In genomic region chr20:51711426-51711825, GRCh38 we compare ENCODE assay signal across 16 cellular contexts. TPM values are rescaled to one million over a fixed set of nuclear protein-coding genes. Genes with fewer than 3 reads are reported as not detected.
DNase-seq lines count a peak whose midpoint lies in the region; ATAC-seq and FAIRE-seq lines count a peak whose summit lies in the region.
"Had no signal": no experiment of that assay in that cellular context is flagged by ENCODE, and none has a peak within 500 bp of the region (broad histone marks: within the 10 kb centered on the region; RNA-seq: fewer than 3 reads in every experiment).

No MANE protein-coding gene starts in this region.

- 29 to 62% (median 38%) methylated on average over 2 of the region's 2 CpGs for WGBS in small intestine, 3 donors

- no peaks in the 10 kb centered on the region for H3K9me3 ChIP-seq in iPS-18a (ENCODE audit: control insufficient read depth, low read depth, low read length)
- H3K9me3 ChIP-seq in small intestine (ENCODE audit: control insufficient read depth, low read depth) = no peaks in the 10 kb centered on the region
- H3K9me3 ChIP-seq: BE2C had no signal

- FAIRE-seq in HTR-8/SVneo (lab: Jason Lieb, UNC) = peak; percentile 44
- FAIRE-seq in small intestine (lab: Jason Lieb, UNC) = no peak

- DNase-seq in HTR-8/SVneo (ENCODE audit: insufficient read length, low spot score) (no peak), NCI-H82 treated with DMSO at 0.1 percent for 48 hours (lab: John Stamatoyannopoulos, UW; ENCODE audit: unreplicated experiment) (peak; percentile 47), small intestine (peak; percentile 40), sciatic nerve (ENCODE audit: low spot score) (no peak)
- no peak for DNase-seq in stimulated activated CD4-positive, alpha-beta T cell treated with anti-CD3 and anti-CD28 coated beads, Interleukin-12 subunit alpha, Interleukin-12 subunit beta, amount 100 ng/mL, for 4 hours
- DNase-seq in activated CD4-positive, alpha-beta T cell treated with anti-CD3 and anti-CD28 coated beads, Interleukin-2, amount 50 U/mL, for 1 hour = no peak
- DNase-seq: BE2C, HCEC 1CT, KBM-7, NCI-H1092, NCI-H1436 treated with DMSO at 0.1 percent for 48 hours, NCI-H1930, NCI-H2227 treated with DMSO at 0.1 percent for 48 hours, NCI-H524 had no signal

- no peak for ATAC-seq in sciatic nerve
- ATAC-seq: Right ventricle myocardium inferior had no signal

- H3K27me3 ChIP-seq in iPS-18a (ENCODE audit: control insufficient read depth, insufficient read depth, low read length) (no peaks in the 10 kb centered on the region), small intestine (ENCODE audit: control insufficient read depth in 2 of 2, insufficient read depth in 2 of 2, low read length in 2 of 2) (no peaks in the 10 kb centered on the region)
- H3K27me3 ChIP-seq: BE2C had no signal

- H3K27ac ChIP-seq in iPS-18a (ENCODE audit: low read length) = no peak overlapping the region
- H3K27ac ChIP-seq in small intestine (ENCODE audit: low read depth in 1 of 2, low read length in 1 of 2) = no peak overlapping the region

- H3K36me3 ChIP-seq in iPS-18a (ENCODE audit: control insufficient read depth, low read depth, low read length) (no peaks in the 10 kb centered on the region), small intestine (ENCODE audit: control insufficient read depth in 2 of 2, insufficient read depth in 2 of 2, low read length in 2 of 2) (no peaks in the 10 kb centered on the region)
- H3K36me3 ChIP-seq: BE2C had no signal

- H3K4me1 ChIP-seq in iPS-18a (ENCODE audit: control insufficient read depth, low read depth, low read length) (peaks cover 22% of the 10 kb centered on the region), small intestine (ENCODE audit: control insufficient read depth in 2 of 2, insufficient read depth in 1 of 2, low read depth in 1 of 2, low read length in 1 of 2) (no peaks in the 10 kb centered on the region)
- H3K4me1 ChIP-seq: BE2C had no signal

- intact Hi-C loops in sciatic nerve (cut with DNase I) = no loop called here

- peak overlapping the region; percentile 21 for H3K9ac ChIP-seq in iPS-18a (ENCODE audit: low read length)

- H3K4me3 ChIP-seq in iPS-18a (ENCODE audit: low read length) = peak overlapping the region; percentile 4
- H3K4me3 ChIP-seq in small intestine (ENCODE audit: low read depth in 1 of 2, low read length in 2 of 2) = no peak overlapping the region

RNA-seq across cellular contexts. Expression of gene ATP9A, which starts 56.8 kb away (rescaled TPM):
- polyA plus RNA-seq in small intestine = 10 to 100 TPM in 1 of 3 donors, 1 to 10 TPM in 2; 4.1 to 15.3 (median 5.6) TPM
- total RNA-seq in sciatic nerve = 42.8 TPM

Comparison
In these comparisons a context has a peak if more than half of its experiments do, and no peak if none do; other contexts are left out.
1. DNase-seq: peak in NCI-H82 treated with DMSO at 0.1 percent for 48 hours (single experiment) and small intestine (single experiment); none in HTR-8/SVneo (single experiment), sciatic nerve (single experiment), stimulated activated CD4-positive, alpha-beta T cell treated with anti-CD3 and anti-CD28 coated beads, Interleukin-12 subunit alpha, Interleukin-12 subunit beta, amount 100 ng/mL, for 4 hours (single experiment) and activated CD4-positive, alpha-beta T cell treated with anti-CD3 and anti-CD28 coated beads, Interleukin-2, amount 50 U/mL, for 1 hour (single experiment).